10 cellular contexts compared by ENCODE assay signal in the genomic region with DNA sequence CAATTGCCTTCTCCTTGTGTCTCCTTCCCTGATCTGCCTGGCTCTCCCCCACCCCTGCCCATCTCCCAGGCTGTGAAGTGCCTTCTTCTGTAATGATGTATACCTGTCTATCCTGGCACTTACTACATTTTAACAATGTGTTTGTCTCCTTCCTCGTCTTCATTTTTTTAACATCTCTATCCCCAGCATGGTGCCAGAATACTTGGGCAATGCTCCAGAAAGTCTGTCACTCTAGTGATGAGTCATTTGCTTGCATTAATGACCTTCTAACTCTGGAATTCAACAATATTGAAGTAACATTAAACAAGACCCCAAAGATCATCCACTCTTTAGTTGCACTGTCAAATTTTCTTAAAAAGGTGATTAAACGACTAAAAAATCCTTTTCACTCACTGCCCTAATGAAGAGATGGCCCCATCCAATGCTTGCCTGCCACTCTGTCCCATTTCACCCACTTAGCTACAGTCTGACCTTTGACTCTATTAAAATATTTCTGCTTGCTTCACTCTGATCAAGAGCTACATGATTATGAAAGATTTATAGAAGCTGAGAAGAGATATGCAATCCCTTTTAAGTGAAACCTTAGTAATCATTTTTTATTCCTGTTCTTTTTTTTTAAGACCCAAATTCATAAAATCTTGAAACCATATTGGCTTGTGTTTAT. TPM values are rescaled to one million over a fixed set of nuclear protein-coding genes. Genes with fewer than 3 reads are reported as not detected.
DNase-seq lines count a peak whose midpoint lies in the region; ATAC-seq, FAIRE-seq and TF ChIP-seq lines count a peak whose summit lies in the region.
"Had no signal": no experiment of that assay in that cellular context is flagged by ENCODE, and none has a peak within 500 bp of the region (broad histone marks: within the 10 kb centered on the region; RNA-seq: fewer than 3 reads in every experiment).

No MANE protein-coding gene starts in this region.

- intact Hi-C loops in Right ventricle myocardium inferior (cut with DNase I) = no loop called here
- intact Hi-C loops in cardiac septum (cut with DNase I) = no loop called here
- intact Hi-C loops in heart right ventricle (cut with DNase I) = no loop called here

- no peak for TF ChIP-seq CTCF in heart right ventricle (IDR thresholded peaks at IDR 0.05)

- H3K36me3 Mint-ChIP-seq in activated T-cell treated with anti-CD3 and anti-CD28 coated beads, Interleukin-2, amount 50 U/mL, for 24 hours (ENCODE audit: low read depth) = no peaks in the 10 kb centered on the region
- H3K36me3 Mint-ChIP-seq: CD4-positive, CD25-positive, alpha-beta regulatory T cell had no signal

- DNase-seq in Right ventricle myocardium inferior (ENCODE audit: missing footprints) (no peak), cardiac septum (ENCODE audit: low spot score) (no peak), heart right ventricle (no peak), urothelium cell line (ENCODE audit: low spot score) (peak; percentile 75), SHP77 treated with DMSO at 0.1 percent for 48 hours (lab: John Stamatoyannopoulos, UW) (no peak), NCI-H2227 (lab: John Stamatoyannopoulos, UW; ENCODE audit: unreplicated experiment) (no peak)
- DNase-seq in activated T-cell treated with anti-CD3 and anti-CD28 coated beads, Interleukin-2, amount 50 U/mL, for 24 hours = no peak
- DNase-seq: CD4-positive, CD25-positive, alpha-beta regulatory T cell; head of caudate nucleus had no signal

- FAIRE-seq in urothelium cell line (lab: Jason Lieb, UNC) = peak; percentile 94

- H3K27ac Mint-ChIP-seq in activated T-cell treated with anti-CD3 and anti-CD28 coated beads, Interleukin-2, amount 50 U/mL, for 24 hours = no peak overlapping the region
- H3K27ac Mint-ChIP-seq: CD4-positive, CD25-positive, alpha-beta regulatory T cell had no signal

- H3K36me3 ChIP-seq in heart right ventricle = no peaks in the 10 kb centered on the region

- H3K9me3 Mint-ChIP-seq in activated T-cell treated with anti-CD3 and anti-CD28 coated beads, Interleukin-2, amount 50 U/mL, for 24 hours = no peaks in the 10 kb centered on the region

- H3K9me3 ChIP-seq in heart right ventricle = peaks cover 0 to 2% (median 0%) of the 10 kb centered on the region in 11 donors

- ATAC-seq in Right ventricle myocardium inferior (peak; percentile 38), SK-N-SH treated with all-trans-retinoic acid at 6 μM for 48 hours (peak; percentile 47), heart right ventricle (peak in 6 of 8 donors; percentile 21 to 55 (median 48))

- peaks cover 25% of the 10 kb centered on the region for H3K27me3 Mint-ChIP-seq in activated T-cell treated with anti-CD3 and anti-CD28 coated beads, Interleukin-2, amount 50 U/mL, for 24 hours

- H3K27me3 ChIP-seq in heart right ventricle = no peaks in the 10 kb centered on the region

- peaks cover 0 to 34% (median 7%) of the 10 kb centered on the region in 9 donors for H3K4me1 ChIP-seq in heart right ventricle

- peak overlapping the region in 8 of 10 donors; percentile 18 to 74 (median 62) for H3K27ac ChIP-seq in heart right ventricle

- H3K4me1 Mint-ChIP-seq in activated T-cell treated with anti-CD3 and anti-CD28 coated beads, Interleukin-2, amount 50 U/mL, for 24 hours (ENCODE audit: low read depth) = no peaks in the 10 kb centered on the region
- H3K4me1 Mint-ChIP-seq: CD4-positive, CD25-positive, alpha-beta regulatory T cell had no signal

- no peak overlapping the region for H3K4me3 ChIP-seq in heart right ventricle

- no peak overlapping the region for H3K4me3 Mint-ChIP-seq in activated T-cell treated with anti-CD3 and anti-CD28 coated beads, Interleukin-2, amount 50 U/mL, for 24 hours
- H3K4me3 Mint-ChIP-seq: CD4-positive, CD25-positive, alpha-beta regulatory T cell had no signal

- WGBS in heart right ventricle, 2 donors = 27 to 30% methylated on average over 2 of the region's 2 CpGs

TF ChIP-seq in SK-N-SH treated with all-trans-retinoic acid at 6 μM for 48 hours, 23 proteins besides CTCF, POLR2A, EP300 and RAD21:
- TF ChIP-seq ISL1 (CRISPR knock-in tag; IDR thresholded peaks at IDR 0.05) (peak; percentile 86), ZNF8 (CRISPR knock-in tag; IDR thresholded peaks at IDR 0.05) (no peak), CSDC2 (CRISPR knock-in tag; IDR thresholded peaks at IDR 0.05) (no peak)
- TF ChIP-seq, protein P1, sequence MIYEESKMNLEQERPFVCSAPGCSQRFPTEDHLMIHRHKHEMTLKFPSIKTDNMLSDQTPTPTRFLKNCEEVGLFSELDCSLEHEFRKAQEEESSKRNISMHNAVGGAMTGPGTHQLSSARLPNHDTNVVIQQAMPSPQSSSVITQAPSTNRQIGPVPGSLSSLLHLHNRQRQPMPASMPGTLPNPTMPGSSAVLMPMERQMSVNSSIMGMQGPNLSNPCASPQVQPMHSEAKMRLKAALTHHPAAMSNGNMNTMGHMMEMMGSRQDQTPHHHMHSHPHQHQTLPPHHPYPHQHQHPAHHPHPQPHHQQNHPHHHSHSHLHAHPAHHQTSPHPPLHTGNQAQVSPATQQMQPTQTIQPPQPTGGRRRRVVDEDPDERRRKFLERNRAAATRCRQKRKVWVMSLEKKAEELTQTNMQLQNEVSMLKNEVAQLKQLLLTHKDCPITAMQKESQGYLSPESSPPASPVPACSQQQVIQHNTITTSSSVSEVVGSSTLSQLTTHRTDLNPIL (CRISPR knock-in tag; IDR thresholded peaks at IDR 0.05; ENCODE audit: low read depth) = 0 out of 2 replicates have a peak, but pooled peaks have one; percentile 40

RNA-seq across cellular contexts. Expression of a gene that starts 7.7 kb away (rescaled TPM):
- total RNA-seq in Right ventricle myocardium inferior = 324 TPM
- total RNA-seq in cardiac septum = 188 TPM
- 100 to 1,000 TPM; 198 to 452 (median 287) TPM for total RNA-seq in heart right ventricle
- 100 to 1,000 TPM in 1 of 2 donors, 10 to 100 TPM in 1; 35.1 to 129 TPM for polyA plus RNA-seq in heart right ventricle
- total RNA-seq: CD4-positive, CD25-positive, alpha-beta regulatory T cell had no signal
- polyA plus RNA-seq: CD4-positive, CD25-positive, alpha-beta regulatory T cell had no signal
